ENCODE assay signal across 18 cellular contexts in genomic region chr14:101174980-101175606, GRCh38.
A peak's percentile ranks its signal among the peaks of the same experiment; 100 is the strongest.
DNase-seq lines count a peak whose midpoint lies in the region; ATAC-seq, FAIRE-seq and TF ChIP-seq lines count a peak whose summit lies in the region.
"Had no signal": no experiment of that assay in that cellular context is flagged by ENCODE, and none has a peak within 500 bp of the region (broad histone marks: within the 10 kb centered on the region; RNA-seq: fewer than 3 reads in every experiment).

No MANE protein-coding gene starts in this region.

- ATAC-seq in left cardiac atrium, result no peak
- ATAC-seq in upper lobe of right lung, result peak; percentile 35
- no peak for ATAC-seq in HG02885 (IDR thresholded peaks at IDR 0.05; ENCODE audit: poor library complexity, unreplicated experiment)
- ATAC-seq in GM21367 (IDR thresholded peaks at IDR 0.05; ENCODE audit: unreplicated experiment), result no peak

- no peak overlapping the region for H2BK20ac ChIP-seq in H1 (ENCODE audit: low read length)

- H3K4me3 Mint-ChIP-seq in CD8-positive, alpha-beta memory T cell, result no peak overlapping the region
- H3K4me3 Mint-ChIP-seq: activated CD4-positive, alpha-beta T cell treated with anti-CD3 and anti-CD28 coated beads, Interleukin-2, amount 10 ng/mL, durations not matched to agents 24 days and 14 days; activated naive CD8-positive, alpha-beta T cell; brain; immature natural killer cell had no signal

- H4K8ac ChIP-seq in H1 (ENCODE audit: extremely low read depth, insufficient read depth, low read length), result no peak overlapping the region

- H3K4me1 ChIP-seq in right atrium auricular region (no peaks in the 10 kb centered on the region), H1 (replicated peaks in 1 of 4; ENCODE audit: control insufficient read depth in 3 of 4, insufficient read depth in 4 of 4, low read length in 3 of 4) (no peaks in the 10 kb centered on the region), upper lobe of right lung (no peaks in the 10 kb centered on the region)
- no peaks in the 10 kb centered on the region for H3K4me1 ChIP-seq in CD8-positive, alpha-beta memory T cell (ENCODE audit: insufficient read depth, low read length)
- H3K4me1 ChIP-seq: sigmoid colon had no signal

- no peak overlapping the region for H3K14ac ChIP-seq in H1 (ENCODE audit: insufficient read length)

- intact Hi-C loops in left cardiac atrium (cut with DNase I) (no loop called here), upper lobe of right lung (cut with DNase I) (no loop called here)

- H3K18ac ChIP-seq in H1 (ENCODE audit: extremely low read depth, low read length), result no peak overlapping the region

- H3K4me3 ChIP-seq in right atrium auricular region (no peak overlapping the region), H1 (ENCODE audit: extremely low read depth in 1 of 4, insufficient read depth in 2 of 4, low read depth in 3 of 4, low read length in 4 of 4) (no peak overlapping the region), upper lobe of right lung (no peak overlapping the region)
- H3K4me3 ChIP-seq in CD8-positive, alpha-beta memory T cell (ENCODE audit: low read length), result no peak overlapping the region
- H3K4me3 ChIP-seq: MG63, sigmoid colon, SK-N-MC had no signal

- H3K27ac Mint-ChIP-seq in CD8-positive, alpha-beta memory T cell, result no peak overlapping the region
- H3K27ac Mint-ChIP-seq: activated CD4-positive, alpha-beta T cell treated with anti-CD3 and anti-CD28 coated beads, Interleukin-2, amount 10 ng/mL, durations not matched to agents 24 days and 14 days; activated naive CD8-positive, alpha-beta T cell; immature natural killer cell had no signal

- no peak overlapping the region for H3K27ac ChIP-seq in right atrium auricular region
- H3K27ac ChIP-seq in H1 (ENCODE audit: low read depth, low read length), result no peak overlapping the region
- H3K27ac ChIP-seq in upper lobe of right lung, result no peak overlapping the region
- H3K27ac ChIP-seq in CD8-positive, alpha-beta memory T cell (ENCODE audit: low read depth, low read length), result no peak overlapping the region
- H3K27ac ChIP-seq: neutrophil, sigmoid colon, SK-N-MC had no signal

- H3K4me2 ChIP-seq in H1 (ENCODE audit: insufficient read depth in 1 of 2, low read depth in 2 of 2, low read length in 2 of 2), result no peak overlapping the region

- no peaks in the 10 kb centered on the region for H3K79me1 ChIP-seq in H1 (ENCODE audit: low read depth, low read length)

- H4K91ac ChIP-seq in H1 (replicated peaks; ENCODE audit: insufficient read length, low read length), result peak overlapping the region; percentile 29

- H3K9ac ChIP-seq in H1 (replicated peaks in 1 of 4; ENCODE audit: extremely low read depth in 1 of 4, low read depth in 3 of 4, low read length in 3 of 4), result no peak overlapping the region

- H3K36me3 Mint-ChIP-seq in CD8-positive, alpha-beta memory T cell, result no peaks in the 10 kb centered on the region
- H3K36me3 Mint-ChIP-seq: activated naive CD8-positive, alpha-beta T cell; brain; immature natural killer cell had no signal

- TF ChIP-seq RAD21 in H1 (IDR thresholded peaks at IDR 0.05 in 1 of 2, conservative IDR thresholded peaks at IDR 0.05 in 1 of 2; ENCODE audit: low read depth in 2 of 2, low read length in 2 of 2), result no peak

- peaks cover 7 to 20% of the 10 kb centered on the region in 2 donors for H3K27me3 Mint-ChIP-seq in CD8-positive, alpha-beta memory T cell
- H3K27me3 Mint-ChIP-seq: activated CD4-positive, alpha-beta T cell treated with anti-CD3 and anti-CD28 coated beads, Interleukin-2, amount 10 ng/mL, durations not matched to agents 24 days and 14 days had no signal

- TF ChIP-seq EP300 in H1 (IDR thresholded peaks at IDR 0.05; ENCODE audit: borderline replicate concordance in 1 of 2, low read depth in 2 of 2, low read length in 2 of 2), result no peak

- TF ChIP-seq CTCF in right atrium auricular region (IDR thresholded peaks at IDR 0.05) (no peak), H1 (IDR thresholded peaks at IDR 0.05; ENCODE audit: control extremely low read depth in 1 of 3, insufficient read depth in 1 of 3, low read depth in 1 of 3, low read length in 3 of 3) (no peak), upper lobe of right lung (IDR thresholded peaks at IDR 0.05) (no peak)

- no peak overlapping the region for H2BK120ac ChIP-seq in H1 (replicated peaks; ENCODE audit: low read depth, low read length)

- FAIRE-seq in H1 (lab: Jason Lieb, UNC), result no peak

- no peaks in the 10 kb centered on the region for H3K79me2 ChIP-seq in H1 (ENCODE audit: control insufficient read depth in 1 of 2, insufficient read depth in 2 of 2, low read length in 2 of 2)

- H3K27me3 ChIP-seq in right atrium auricular region (no peaks in the 10 kb centered on the region), H1 (replicated peaks in 1 of 4; ENCODE audit: control insufficient read depth in 3 of 4, extremely low read depth in 1 of 4, insufficient read depth in 3 of 4, low read length in 3 of 4) (no peaks in the 10 kb centered on the region), upper lobe of right lung (no peaks in the 10 kb centered on the region)
- no peaks in the 10 kb centered on the region for H3K27me3 ChIP-seq in CD8-positive, alpha-beta memory T cell (ENCODE audit: insufficient read depth, low read length, poor library complexity, severe bottlenecking)
- H3K27me3 ChIP-seq: MG63, neutrophil, sigmoid colon had no signal

- H3K56ac ChIP-seq in H1 (replicated peaks; ENCODE audit: insufficient read length, low read depth, low read length), result no peak overlapping the region

- no peak for TF ChIP-seq POLR2A in H1 (IDR thresholded peaks at IDR 0.05; ENCODE audit: control extremely low read depth in 1 of 2, low read depth in 2 of 2, low read length in 2 of 2)

- DNase-seq in right atrium auricular region (ENCODE audit: low spot score), result peak; percentile 51
- no peak for DNase-seq in left cardiac atrium
- DNase-seq in NCI-H345 (lab: John Stamatoyannopoulos, UW), result peak; percentile 80
- no peak for DNase-seq in H1 (ENCODE audit: low read depth in 1 of 2, low spot score in 2 of 2)
- peak; percentile 66 for DNase-seq in upper lobe of right lung
- DNase-seq in CD8-positive, alpha-beta memory T cell, result no peak
- DNase-seq: activated CD4-positive, alpha-beta T cell treated with anti-CD3 and anti-CD28 coated beads, Interleukin-2, amount 10 ng/mL, durations not matched to agents 24 days and 14 days; activated T-cell treated with anti-CD3 and anti-CD28 coated beads, Interleukin-2, amount 50 U/mL, for 1 hour; immature natural killer cell; MG63; NCI-H226; sigmoid colon had no signal

- H3K23me2 ChIP-seq in H1 (ENCODE audit: low read depth, low read length), result no peaks in the 10 kb centered on the region

- 92% methylated on average over 9 of the region's 9 CpGs; no CpG with 5 or more reads in 1 of the 2 experiments for WGBS in H1 (ENCODE audit: extremely low coverage in 1 of 2, insufficient coverage in 1 of 2, insufficient read length in 1 of 2, insufficient replicate concordance in 2 of 2, low coverage in 1 of 2, low lambda C conversion rate in 2 of 2, missing lambda C conversion rate in 1 of 2), 2 experiments

- H3K23ac ChIP-seq in H1 (ENCODE audit: insufficient read length), result no peak overlapping the region

- no peaks in the 10 kb centered on the region for H3K4me1 Mint-ChIP-seq in CD8-positive, alpha-beta memory T cell
- H3K4me1 Mint-ChIP-seq: activated CD4-positive, alpha-beta T cell treated with anti-CD3 and anti-CD28 coated beads, Interleukin-2, amount 10 ng/mL, durations not matched to agents 24 days and 14 days; immature natural killer cell had no signal

- no peak overlapping the region for H4K5ac ChIP-seq in H1 (ENCODE audit: insufficient read length, low read depth, low read length)

- H3K9me3 ChIP-seq in right atrium auricular region, result peaks cover 0 to 6% of the 10 kb centered on the region in 2 donors
- no peaks in the 10 kb centered on the region for H3K9me3 ChIP-seq in H1 (ENCODE audit: insufficient read depth in 2 of 2, low read depth in 1 of 2, low read length in 1 of 2)
- H3K9me3 ChIP-seq in upper lobe of right lung, result no peaks in the 10 kb centered on the region
- no peaks in the 10 kb centered on the region for H3K9me3 ChIP-seq in CD8-positive, alpha-beta memory T cell (ENCODE audit: low read length)
- H3K9me3 ChIP-seq: MG63, neutrophil, sigmoid colon had no signal

- H3K4ac ChIP-seq in H1 (replicated peaks; ENCODE audit: insufficient read length, low read depth, low read length), result no peak overlapping the region

- H2BK15ac ChIP-seq in H1 (ENCODE audit: low read length), result no peak overlapping the region

- no peak overlapping the region for H2BK5ac ChIP-seq in H1 (ENCODE audit: low read depth, low read length)

- H2AFZ ChIP-seq in H1 (ENCODE audit: low read length), result no peak overlapping the region

- POLR2A ChIA-PET in H1 (lab: Charles Lee; ENCODE audit: partially characterized antibody), result no interaction called here
- POLR2A ChIA-PET in CD8-positive, alpha-beta memory T cell (lab: Charles Lee), result no interaction called here

- no peak overlapping the region for H2AK5ac ChIP-seq in H1 (ENCODE audit: low read depth, low read length)

- H3K9me3 Mint-ChIP-seq in CD8-positive, alpha-beta memory T cell, result peaks cover 0 to 6% (median 0%) of the 10 kb centered on the region in 5 donors
- H3K9me3 Mint-ChIP-seq: immature natural killer cell had no signal

- CTCF ChIA-PET in H1 (lab: Charles Lee; ENCODE audit: partially characterized antibody), result no interaction called here
- CTCF ChIA-PET in CD8-positive, alpha-beta memory T cell (lab: Charles Lee), result no interaction called here

- no peaks in the 10 kb centered on the region for H4K20me1 ChIP-seq in H1 (replicated peaks in 1 of 2; ENCODE audit: control insufficient read depth in 1 of 2, insufficient read depth in 2 of 2, low read length in 2 of 2)

- H3K36me3 ChIP-seq in right atrium auricular region (no peaks in the 10 kb centered on the region), H1 (ENCODE audit: control insufficient read depth in 2 of 4, insufficient read depth in 4 of 4, low read length in 3 of 4) (no peaks in the 10 kb centered on the region), upper lobe of right lung (no peaks in the 10 kb centered on the region)
- no peaks in the 10 kb centered on the region for H3K36me3 ChIP-seq in CD8-positive, alpha-beta memory T cell (ENCODE audit: insufficient read depth, low read length)
- H3K36me3 ChIP-seq: MG63, neutrophil, sigmoid colon had no signal

- H2BK12ac ChIP-seq in H1 (ENCODE audit: low read depth, low read length), result no peak overlapping the region

TF ChIP-seq in H1, 55 proteins besides CTCF, POLR2A, EP300 and RAD21:
- TF ChIP-seq TEAD4 (IDR thresholded peaks at IDR 0.05; ENCODE audit: low read depth, low read length) (no peak), SP4 (IDR thresholded peaks at IDR 0.05; ENCODE audit: low read length) (no peak), SIRT6 (IDR thresholded peaks at IDR 0.05; ENCODE audit: low read length) (no peak)

Comparison
In these comparisons a context has a peak if more than half of its experiments do, and no peak if none do; other contexts are left out.
1. DNase-seq: peak in right atrium auricular region (single experiment), NCI-H345 (single experiment) and upper lobe of right lung (single experiment); none in left cardiac atrium (single experiment), H1 (0 of 2) and CD8-positive, alpha-beta memory T cell (0 of 5).